ENCODE assay signal across 34 cellular contexts in the genomic region with DNA sequence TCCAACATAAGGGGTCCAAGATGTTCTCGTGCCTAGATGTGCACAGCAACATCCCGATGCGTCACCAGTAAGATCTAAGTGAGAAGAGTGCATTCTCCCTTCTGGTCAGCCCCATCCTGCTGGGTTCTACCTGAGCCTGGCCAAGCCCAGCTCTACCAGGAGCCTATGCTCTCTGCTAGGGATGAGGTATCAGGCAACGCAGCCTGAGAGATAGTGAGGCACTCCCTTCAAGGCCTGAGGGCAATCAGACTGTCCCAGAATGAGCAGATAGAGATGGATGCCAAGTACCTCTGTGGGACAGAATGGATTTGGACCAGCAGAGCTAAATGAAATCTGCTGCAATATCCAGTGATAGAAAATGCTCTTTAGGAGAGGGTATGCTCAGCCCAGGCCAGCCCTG. TPM values are rescaled to one million over a fixed set of nuclear protein-coding genes. Genes with fewer than 3 reads are reported as not detected.
"Had no signal": no experiment of that assay in that cellular context is flagged by ENCODE, and none has a peak within 500 bp of the region (broad histone marks: within the 10 kb centered on the region; RNA-seq: fewer than 3 reads in every experiment).

No MANE protein-coding gene starts in this region.

- H3K9me3 Mint-ChIP-seq: activated CD4-positive, alpha-beta memory T cell treated with anti-CD3 and anti-CD28 coated beads, Interleukin-2, amount 10 ng/mL, durations not matched to agents 7 days and 5 days; activated naive CD4-positive, alpha-beta T cell treated with anti-CD3 and anti-CD28 coated beads for 36 hours; activated naive CD4-positive, alpha-beta T cell treated with anti-CD3 and anti-CD28 coated beads, Interleukin-2, amount 50 U/mL, for 72 hours; activated T-cell treated with anti-CD3 and anti-CD28 coated beads, Interleukin-2, amount 50 U/mL, for 24 hours; activated T-helper 2 cell treated with anti-CD3 and anti-CD28 coated beads, Interferon-gamma antibody, Interleukin-2, Interleukin-4, amounts not matched to agents 10 μg/mL and 5 μg/mL and 100 μg/mL, durations not matched to agents 14 hours and 24 hours and 36 hours; IgD-negative memory B cell; T-helper 1 cell treated with Interleukin-12 subunit alpha and Interleukin-12 subunit beta and Interleukin-4 antibody, amounts not matched to agents 30 μg/mL and 1 μg/mL, for 36 hours; T-helper 2 cell treated with Interferon-gamma antibody and Interleukin-4, amounts not matched to agents 5 μg/mL and 100 μg/mL, for 36 hours had no signal

- H3K27ac Mint-ChIP-seq: activated CD4-positive, alpha-beta memory T cell treated with anti-CD3 and anti-CD28 coated beads, Interleukin-2, amount 10 ng/mL, durations not matched to agents 7 days and 5 days; activated CD4-positive, alpha-beta T cell treated with anti-CD3 and anti-CD28 coated beads for 36 hours; activated naive CD4-positive, alpha-beta T cell treated with anti-CD3 and anti-CD28 coated beads for 36 hours; activated naive CD4-positive, alpha-beta T cell treated with anti-CD3 and anti-CD28 coated beads, Interleukin-2, amount 50 U/mL, for 72 hours; activated T-cell treated with anti-CD3 and anti-CD28 coated beads, Interleukin-2, amount 50 U/mL, for 24 hours; activated T-helper 2 cell treated with anti-CD3 and anti-CD28 coated beads, Interferon-gamma antibody, Interleukin-2, Interleukin-4, amounts not matched to agents 10 μg/mL and 5 μg/mL and 100 μg/mL, durations not matched to agents 14 hours and 24 hours and 36 hours; IgD-negative memory B cell; T-helper 1 cell treated with Interleukin-12 subunit alpha and Interleukin-12 subunit beta and Interleukin-4 antibody, amounts not matched to agents 30 μg/mL and 1 μg/mL, for 36 hours; T-helper 2 cell treated with Interferon-gamma antibody and Interleukin-4, amounts not matched to agents 5 μg/mL and 100 μg/mL, for 36 hours; WTC11 had no signal

- H3K36me3 ChIP-seq: adrenal gland, breast epithelium, SJSA1 had no signal

- DNase-seq: activated CD4-positive, alpha-beta memory T cell treated with anti-CD3 and anti-CD28 coated beads, Interleukin-2, amount 10 ng/mL, durations not matched to agents 7 days and 5 days; activated CD4-positive, alpha-beta T cell treated with anti-CD3 and anti-CD28 coated beads for 36 hours; activated CD4-positive, alpha-beta T cell treated with anti-CD3 and anti-CD28 coated beads, Interleukin-2, amount 50 U/mL, for 1 hour; activated gamma-delta T cell treated with Interleukin-2 at 50 U/mL for 16 hours; activated naive CD4-positive, alpha-beta T cell treated with anti-CD3 and anti-CD28 coated beads for 36 hours; activated T-cell treated with anti-CD3 and anti-CD28 coated beads, Interleukin-2, amount 50 U/mL, for 24 hours; body of pancreas; Karpas-422; KBM-7; MV-4-11; NCI-H1092; NCI-H1436 treated with DMSO at 0.1 percent for 48 hours; NCI-H1694 treated with DMSO at 0.1 percent for 48 hours; NCI-H2029; NCI-H345; NCI-H524 treated with DMSO at 0.1 percent for 48 hours; PC-3; Peyer's patch; RPMI8226; SHP77 treated with DMSO at 0.1 percent for 48 hours had no signal

- H3K9ac ChIP-seq: SK-N-SH had no signal

- H3K4me3 Mint-ChIP-seq: activated CD4-positive, alpha-beta memory T cell treated with anti-CD3 and anti-CD28 coated beads, Interleukin-2, amount 10 ng/mL, durations not matched to agents 7 days and 5 days; activated CD4-positive, alpha-beta T cell treated with anti-CD3 and anti-CD28 coated beads for 36 hours; activated naive CD4-positive, alpha-beta T cell treated with anti-CD3 and anti-CD28 coated beads for 36 hours; activated T-cell treated with anti-CD3 and anti-CD28 coated beads, Interleukin-2, amount 50 U/mL, for 24 hours; IgD-negative memory B cell; T-helper 1 cell treated with Interleukin-12 subunit alpha and Interleukin-12 subunit beta and Interleukin-4 antibody, amounts not matched to agents 30 μg/mL and 1 μg/mL, for 36 hours; T-helper 2 cell treated with Interferon-gamma antibody and Interleukin-4, amounts not matched to agents 5 μg/mL and 100 μg/mL, for 36 hours; WTC11 had no signal

- H3K27me3 ChIP-seq: adrenal gland, body of pancreas, breast epithelium, Peyer's patch, SJSA1 had no signal

- H3K4me1 ChIP-seq: breast epithelium had no signal

- H3K4me1 Mint-ChIP-seq: IgD-negative memory B cell had no signal

- H3K9me3 ChIP-seq: adrenal gland, body of pancreas, breast epithelium, Peyer's patch, SJSA1, SK-N-SH had no signal

- H3K27ac ChIP-seq: body of pancreas, breast epithelium, Peyer's patch, SJSA1 had no signal

- H3K4me3 ChIP-seq: adrenal gland, body of pancreas, breast epithelium, Peyer's patch, SJSA1 had no signal

- H3K4me2 ChIP-seq: SK-N-SH had no signal

- H3K27me3 Mint-ChIP-seq: activated CD4-positive, alpha-beta T cell treated with anti-CD3 and anti-CD28 coated beads for 36 hours had no signal

- H3K36me3 Mint-ChIP-seq: activated naive CD4-positive, alpha-beta T cell treated with anti-CD3 and anti-CD28 coated beads, Interleukin-2, amount 50 U/mL, for 72 hours; IgD-negative memory B cell; WTC11 had no signal

- ATAC-seq: activated CD4-positive, alpha-beta T cell treated with anti-CD3 and anti-CD28 coated beads for 36 hours; activated CD4-positive, CD25-positive, alpha-beta regulatory T cell treated with anti-CD3 and anti-CD28 coated beads, Interleukin-2, amount 50 U/mL, for 24 hours; activated naive CD4-positive, alpha-beta T cell treated with anti-CD3 and anti-CD28 coated beads, Interleukin-2, amount 50 U/mL, for 72 hours; body of pancreas; PC-3; WTC11 had no signal

RNA-seq across cellular contexts. Expression of gene DDC, which starts 26.7 kb away (rescaled TPM):
- total RNA-seq: activated CD4-positive, alpha-beta memory T cell treated with anti-CD3 and anti-CD28 coated beads, Interleukin-2, amount 10 ng/mL, durations not matched to agents 7 days and 5 days; activated T-helper 2 cell treated with anti-CD3 and anti-CD28 coated beads, Interferon-gamma antibody, Interleukin-2, Interleukin-4, amounts not matched to agents 10 μg/mL and 5 μg/mL and 100 μg/mL, durations not matched to agents 14 hours and 24 hours and 36 hours; astrocyte; cardiac septum; NCI-H460; PC-3; SJSA1; WTC11 had no signal
